In the genomic region with DNA sequence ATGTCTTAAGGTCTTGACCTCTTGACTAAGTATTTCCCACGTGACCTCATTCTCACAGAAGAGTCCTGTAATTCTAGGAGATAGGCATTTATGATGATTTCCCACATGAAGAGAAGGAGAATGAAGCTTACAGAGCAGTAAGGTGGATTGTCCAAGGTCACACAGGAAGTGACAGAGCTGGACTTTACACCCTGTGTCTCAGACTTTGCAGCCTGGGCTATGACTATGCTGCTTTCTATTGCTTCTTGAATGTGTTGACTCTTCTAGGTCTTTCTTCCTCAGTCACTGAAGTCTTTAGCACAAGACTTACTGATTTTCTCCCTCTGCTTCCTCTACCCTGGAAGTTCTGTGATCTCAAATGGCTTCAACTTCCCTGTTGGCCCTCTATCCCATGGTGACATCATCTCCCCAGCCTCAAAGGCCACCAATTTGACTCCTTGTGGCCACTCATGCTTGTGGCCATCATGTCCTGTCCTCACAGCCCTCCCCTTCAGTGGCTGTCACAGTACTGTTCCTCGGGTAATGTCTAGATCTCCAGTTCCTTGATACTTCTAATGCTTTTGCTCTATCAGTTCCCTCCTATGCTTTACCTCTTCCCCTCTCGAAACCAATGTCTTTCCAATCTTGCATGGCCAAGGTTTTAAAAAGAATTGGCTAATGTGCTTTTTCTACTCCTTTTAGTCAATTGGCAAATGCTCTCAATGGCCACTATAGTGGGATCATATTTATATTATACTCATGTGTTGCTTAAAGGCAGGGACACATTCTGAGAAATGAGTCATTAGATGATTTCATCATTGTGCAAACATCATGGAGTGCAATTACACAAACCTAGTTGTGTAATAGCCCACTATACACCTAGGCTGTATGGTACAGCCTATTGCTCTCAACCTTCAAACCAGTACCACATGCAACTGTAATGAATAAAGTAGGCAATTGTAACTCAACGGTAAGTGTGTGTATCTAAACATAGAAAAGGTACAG, we compare ENCODE assay signal across 14 cellular contexts.
DNase-seq lines count a peak whose midpoint lies in the region; ATAC-seq and TF ChIP-seq lines count a peak whose summit lies in the region.
"Had no signal": no experiment of that assay in that cellular context is flagged by ENCODE, and none has a peak within 500 bp of the region (broad histone marks: within the 10 kb centered on the region; RNA-seq: fewer than 3 reads in every experiment).

No MANE protein-coding gene starts in this region.

- H3K9me3 Mint-ChIP-seq in HFFc6: no peaks in the 10 kb centered on the region
- no peaks in the 10 kb centered on the region for H3K9me3 Mint-ChIP-seq in activated T-helper 2 cell treated with anti-CD3 and anti-CD28 coated beads, Interferon-gamma antibody, Interleukin-2, Interleukin-4, amounts not matched to agents 10 μg/mL and 5 μg/mL and 100 μg/mL, durations not matched to agents 14 hours and 24 hours and 36 hours

- H3K4me1 Mint-ChIP-seq in HFFc6 (ENCODE audit: low read depth): peaks cover 61% of the 10 kb centered on the region
- no peaks in the 10 kb centered on the region for H3K4me1 Mint-ChIP-seq in activated T-helper 2 cell treated with anti-CD3 and anti-CD28 coated beads, Interferon-gamma antibody, Interleukin-2, Interleukin-4, amounts not matched to agents 10 μg/mL and 5 μg/mL and 100 μg/mL, durations not matched to agents 14 hours and 24 hours and 36 hours (ENCODE audit: low read depth)

- H3K36me3 Mint-ChIP-seq in HFFc6 (ENCODE audit: low read depth): no peaks in the 10 kb centered on the region
- no peaks in the 10 kb centered on the region for H3K36me3 Mint-ChIP-seq in activated T-helper 2 cell treated with anti-CD3 and anti-CD28 coated beads, Interferon-gamma antibody, Interleukin-2, Interleukin-4, amounts not matched to agents 10 μg/mL and 5 μg/mL and 100 μg/mL, durations not matched to agents 14 hours and 24 hours and 36 hours (ENCODE audit: low read depth)

- H3K27ac Mint-ChIP-seq in HFFc6: peak overlapping the region; percentile 71
- H3K27ac Mint-ChIP-seq in activated T-helper 2 cell treated with anti-CD3 and anti-CD28 coated beads, Interferon-gamma antibody, Interleukin-2, Interleukin-4, amounts not matched to agents 10 μg/mL and 5 μg/mL and 100 μg/mL, durations not matched to agents 14 hours and 24 hours and 36 hours: no peak overlapping the region
- H3K27ac Mint-ChIP-seq: activated T-cell treated with anti-CD3 and anti-CD28 coated beads, Interleukin-2, amount 50 U/mL, for 72 hours had no signal

- no peak for ATAC-seq in HG03025 (IDR thresholded peaks at IDR 0.05; ENCODE audit: low FRiP score, unreplicated experiment)
- ATAC-seq: GM12878 had no signal

- peak; percentile 34 for DNase-seq in A172 (ENCODE audit: low spot score)
- peak; percentile 75 for DNase-seq in HFFc6
- peak; percentile 75 for DNase-seq in SHP77 treated with DMSO at 0.1 percent for 48 hours (lab: John Stamatoyannopoulos, UW)
- DNase-seq in glomerular visceral epithelial cell (ENCODE audit: extremely low spot score): peak; percentile 57
- no peak for DNase-seq in inferior parietal cortex (ENCODE audit: extremely low spot score)
- no peak for DNase-seq in activated T-helper 2 cell treated with anti-CD3 and anti-CD28 coated beads, Interferon-gamma antibody, Interleukin-2, Interleukin-4, amounts not matched to agents 10 μg/mL and 5 μg/mL and 100 μg/mL, durations not matched to agents 14 hours and 24 hours and 36 hours (ENCODE audit: low spot score)
- DNase-seq in NCI-H2171 treated with DMSO at 0.1 percent for 48 hours (lab: John Stamatoyannopoulos, UW): no peak
- DNase-seq: activated T-cell treated with anti-CD3 and anti-CD28 coated beads, Interleukin-2, amount 50 U/mL, for 72 hours; cortex of kidney; NCI-H510A; ovary; uterus had no signal

- no peak for TF ChIP-seq CTCF in HFFc6 (IDR thresholded peaks at IDR 0.05)

- H3K4me3 Mint-ChIP-seq in HFFc6: peak overlapping the region; percentile 6; the same call in 1 of the 2 replicates
- H3K4me3 Mint-ChIP-seq in activated T-helper 2 cell treated with anti-CD3 and anti-CD28 coated beads, Interferon-gamma antibody, Interleukin-2, Interleukin-4, amounts not matched to agents 10 μg/mL and 5 μg/mL and 100 μg/mL, durations not matched to agents 14 hours and 24 hours and 36 hours (ENCODE audit: low read depth): no peak overlapping the region
- H3K4me3 Mint-ChIP-seq: activated T-cell treated with anti-CD3 and anti-CD28 coated beads, Interleukin-2, amount 50 U/mL, for 72 hours had no signal

- no peaks in the 10 kb centered on the region for H3K27me3 Mint-ChIP-seq in HFFc6 (ENCODE audit: insufficient read depth)
- H3K27me3 Mint-ChIP-seq in activated T-helper 2 cell treated with anti-CD3 and anti-CD28 coated beads, Interferon-gamma antibody, Interleukin-2, Interleukin-4, amounts not matched to agents 10 μg/mL and 5 μg/mL and 100 μg/mL, durations not matched to agents 14 hours and 24 hours and 36 hours (ENCODE audit: low read depth): peaks cover 3% of the 10 kb centered on the region

- intact Hi-C loops in activated T-helper 2 cell treated with anti-CD3 and anti-CD28 coated beads, Interferon-gamma antibody, Interleukin-2, Interleukin-4, amounts not matched to agents 10 μg/mL and 5 μg/mL and 100 μg/mL, durations not matched to agents 14 hours and 24 hours and 36 hours (cut with micrococcal nuclease): no loop called here

Comparison
In these comparisons a context has a peak if more than half of its experiments do, and no peak if none do; other contexts are left out.
1. DNase-seq: peak in A172 (single experiment), HFFc6 (single experiment), SHP77 treated with DMSO at 0.1 percent for 48 hours (single experiment) and glomerular visceral epithelial cell (single experiment); none in inferior parietal cortex (single experiment), activated T-helper 2 cell treated with anti-CD3 and anti-CD28 coated beads, Interferon-gamma antibody, Interleukin-2, Interleukin-4, amounts not matched to agents 10 μg/mL and 5 μg/mL and 100 μg/mL, durations not matched to agents 14 hours and 24 hours and 36 hours (single experiment) and NCI-H2171 treated with DMSO at 0.1 percent for 48 hours (single experiment).